In genomic region chr11:43644626-43645299, GRCh38 we compare ENCODE assay signal across 8 cellular contexts. TPM values are rescaled to one million over a fixed set of nuclear protein-coding genes. Genes with fewer than 3 reads are reported as not detected.
A peak's percentile ranks its signal among the peaks of the same experiment; 100 is the strongest.
DNase-seq lines count a peak whose midpoint lies in the region; ATAC-seq, FAIRE-seq and TF ChIP-seq lines count a peak whose summit lies in the region.

No MANE protein-coding gene starts in this region.

- CTCF ChIA-PET in activated naive CD4-positive, alpha-beta T cell treated with anti-CD3 and anti-CD28 coated beads for 36 hours (lab: Charles Lee) = interaction anchor here (0.6 to 0.7 kb wide), 2 partner anchors 110 to 207 kb away, joined by 3 to 4 read pairs; no protein-coding TSS in a partner anchor
- CTCF ChIA-PET in activated CD8-positive, alpha-beta T cell treated with anti-CD3 and anti-CD28 coated beads, Interleukin-2, amount 10 ng/mL, durations not matched to agents 7 days and 5 days (lab: Charles Lee) = interaction anchor here (0.9 to 1.1 kb wide), 2 partner anchors 72 to 449 kb away, joined by 3 read pairs; no protein-coding TSS in a partner anchor

- ATAC-seq in activated CD8-positive, alpha-beta T cell treated with anti-CD3 and anti-CD28 coated beads, Interleukin-2, amount 10 ng/mL, durations not matched to agents 7 days and 5 days = no peak
- ATAC-seq in GM21390 (IDR thresholded peaks at IDR 0.05; ENCODE audit: unreplicated experiment) = no peak

- peak overlapping the region; percentile 98 for H3K4me3 Mint-ChIP-seq in activated naive CD4-positive, alpha-beta T cell treated with anti-CD3 and anti-CD28 coated beads for 36 hours
- H3K4me3 Mint-ChIP-seq in activated CD8-positive, alpha-beta T cell treated with anti-CD3 and anti-CD28 coated beads, Interleukin-2, amount 10 ng/mL, durations not matched to agents 7 days and 5 days = peak overlapping the region; percentile 94

- no peaks in the 10 kb centered on the region for H4K20me1 ChIP-seq in hepatocyte (ENCODE audit: insufficient read depth, poor library complexity, severe bottlenecking)

- peak overlapping the region; percentile 81 for H2AFZ ChIP-seq in hepatocyte

- H3K36me3 ChIP-seq in hepatocyte (replicated peaks; ENCODE audit: insufficient read depth, low read depth) (no peaks in the 10 kb centered on the region), small intestine (ENCODE audit: control insufficient read depth in 2 of 2, insufficient read depth in 2 of 2, low read length in 2 of 2) (no peaks in the 10 kb centered on the region)

- peaks cover 33% of the 10 kb centered on the region for H3K79me2 ChIP-seq in hepatocyte

- no peaks in the 10 kb centered on the region for H3K9me2 ChIP-seq in hepatocyte (replicated peaks; ENCODE audit: insufficient read depth)

- 29% methylated on average over 7 of the region's 7 CpGs for WGBS in hepatocyte (ENCODE audit: low lambda C conversion rate, missing lambda C conversion rate)
- 13 to 21% (median 19%) methylated on average over 7 of the region's 7 CpGs for WGBS in small intestine, 3 donors

- H3K4me1 Mint-ChIP-seq in activated naive CD4-positive, alpha-beta T cell treated with anti-CD3 and anti-CD28 coated beads for 36 hours (ENCODE audit: low read depth) = peaks cover 23% of the 10 kb centered on the region
- peaks cover 14% of the 10 kb centered on the region for H3K4me1 Mint-ChIP-seq in activated CD8-positive, alpha-beta T cell treated with anti-CD3 and anti-CD28 coated beads, Interleukin-2, amount 10 ng/mL, durations not matched to agents 7 days and 5 days (ENCODE audit: low read depth)

- H3K27ac Mint-ChIP-seq in activated naive CD4-positive, alpha-beta T cell treated with anti-CD3 and anti-CD28 coated beads for 36 hours = peak overlapping the region; percentile 92
- peak overlapping the region; percentile 89 for H3K27ac Mint-ChIP-seq in activated CD8-positive, alpha-beta T cell treated with anti-CD3 and anti-CD28 coated beads, Interleukin-2, amount 10 ng/mL, durations not matched to agents 7 days and 5 days

- H3K9me3 ChIP-seq in hepatocyte (ENCODE audit: low read depth) (no peaks in the 10 kb centered on the region), small intestine (ENCODE audit: control insufficient read depth, low read depth) (no peaks in the 10 kb centered on the region)

- H3K27me3 Mint-ChIP-seq in activated naive CD4-positive, alpha-beta T cell treated with anti-CD3 and anti-CD28 coated beads for 36 hours (ENCODE audit: low read depth) = peaks cover 5% of the 10 kb centered on the region
- H3K27me3 Mint-ChIP-seq in activated CD8-positive, alpha-beta T cell treated with anti-CD3 and anti-CD28 coated beads, Interleukin-2, amount 10 ng/mL, durations not matched to agents 7 days and 5 days (ENCODE audit: low read depth) = peaks cover 10% of the 10 kb centered on the region

- peak; percentile 10 for DNase-seq in activated naive CD4-positive, alpha-beta T cell treated with anti-CD3 and anti-CD28 coated beads for 36 hours
- DNase-seq in activated naive CD4-positive, alpha-beta T cell (lab: John Stamatoyannopoulos, UW) = no peak
- DNase-seq in activated CD8-positive, alpha-beta T cell treated with anti-CD3 and anti-CD28 coated beads, Interleukin-2, amount 10 ng/mL, durations not matched to agents 7 days and 5 days = no peak
- DNase-seq in hepatocyte (ENCODE audit: low spot score) (peak; percentile 42), small intestine (peak; percentile 36), medulla oblongata (ENCODE audit: extremely low spot score) (no peak), NCI-H2227 (lab: John Stamatoyannopoulos, UW; ENCODE audit: unreplicated experiment) (no peak)

- intact Hi-C loops in activated naive CD4-positive, alpha-beta T cell treated with anti-CD3 and anti-CD28 coated beads for 36 hours (cut with micrococcal nuclease) = loop anchor here (1.0 to 10.0 kb wide), 8 partner anchors 36 to 420 kb away; partner anchors contain the start of genes ACCS, HSD17B12 and TTC17

- TF ChIP-seq CTCF in hepatocyte (IDR thresholded peaks at IDR 0.05; ENCODE audit: poor library complexity) = no peak

- H3K36me3 Mint-ChIP-seq in activated naive CD4-positive, alpha-beta T cell treated with anti-CD3 and anti-CD28 coated beads for 36 hours (ENCODE audit: low read depth) = peaks cover 11% of the 10 kb centered on the region
- H3K36me3 Mint-ChIP-seq in activated CD8-positive, alpha-beta T cell treated with anti-CD3 and anti-CD28 coated beads, Interleukin-2, amount 10 ng/mL, durations not matched to agents 7 days and 5 days (ENCODE audit: low read depth) = peaks cover 8% of the 10 kb centered on the region

- H3K27me3 ChIP-seq in hepatocyte (peaks cover 11% of the 10 kb centered on the region), small intestine (ENCODE audit: control insufficient read depth in 2 of 2, insufficient read depth in 2 of 2, low read length in 2 of 2) (peaks cover 0 to under 1% of the 10 kb centered on the region in 2 donors)

- H3K4me1 ChIP-seq in hepatocyte (ENCODE audit: insufficient read depth) (peaks cover 7% of the 10 kb centered on the region), small intestine (ENCODE audit: control insufficient read depth in 2 of 2, insufficient read depth in 1 of 2, low read depth in 1 of 2, low read length in 1 of 2) (peaks cover 0 to 5% of the 10 kb centered on the region in 2 donors)

- H3K27ac ChIP-seq in hepatocyte (peak overlapping the region; percentile 68), small intestine (ENCODE audit: low read depth in 1 of 2, low read length in 1 of 2) (peak overlapping the region in 1 of 2 donors; percentile 67)

- FAIRE-seq in small intestine (lab: Jason Lieb, UNC) = no peak

- peak overlapping the region; percentile 90 for H3K4me2 ChIP-seq in hepatocyte

- peak overlapping the region; percentile 68 for H3K4me3 ChIP-seq in hepatocyte
- peak overlapping the region; percentile 79 to 89 for H3K4me3 ChIP-seq in small intestine (ENCODE audit: low read depth in 1 of 2, low read length in 2 of 2)

- POLR2A ChIA-PET in activated CD8-positive, alpha-beta T cell treated with anti-CD3 and anti-CD28 coated beads, Interleukin-2, amount 10 ng/mL, durations not matched to agents 7 days and 5 days (lab: Charles Lee) = no interaction called here

- H3K9me3 Mint-ChIP-seq in activated naive CD4-positive, alpha-beta T cell treated with anti-CD3 and anti-CD28 coated beads for 36 hours = peaks cover under 1% of the 10 kb centered on the region
- no peaks in the 10 kb centered on the region for H3K9me3 Mint-ChIP-seq in activated CD8-positive, alpha-beta T cell treated with anti-CD3 and anti-CD28 coated beads, Interleukin-2, amount 10 ng/mL, durations not matched to agents 7 days and 5 days (ENCODE audit: insufficient read depth)

RNA-seq across cellular contexts. Expression of gene HSD17B12, which starts 35.8 kb away (rescaled TPM):
- 10 to 100 TPM; 31.7 to 33.8 TPM for total RNA-seq in activated naive CD4-positive, alpha-beta T cell treated with anti-CD3 and anti-CD28 coated beads for 36 hours
- 10 to 100 TPM; 45.3 to 48.4 TPM for total RNA-seq in activated CD8-positive, alpha-beta T cell treated with anti-CD3 and anti-CD28 coated beads, Interleukin-2, amount 10 ng/mL, durations not matched to agents 7 days and 5 days
- 137 and 140 TPM in 2 replicates for total RNA-seq in hepatocyte
- polyA plus RNA-seq in hepatocyte (78.7 and 83.2 TPM in 2 replicates), small intestine (10 to 100 TPM; 20.5 to 69.1 (median 22.8) TPM)

Comparison
In these comparisons a context has a peak if more than half of its experiments do, and no peak if none do; other contexts are left out.
1. DNase-seq: peak in activated naive CD4-positive, alpha-beta T cell treated with anti-CD3 and anti-CD28 coated beads for 36 hours (single experiment), hepatocyte (single experiment) and small intestine (single experiment); none in activated naive CD4-positive, alpha-beta T cell (0 of 4), activated CD8-positive, alpha-beta T cell treated with anti-CD3 and anti-CD28 coated beads, Interleukin-2, amount 10 ng/mL, durations not matched to agents 7 days and 5 days (single experiment), medulla oblongata (single experiment) and NCI-H2227 (single experiment).